In genomic region chr9:89310486-89311345, GRCh38 we compare ENCODE assay signal across 8 cellular contexts. TPM values are rescaled to one million over a fixed set of nuclear protein-coding genes. Genes with fewer than 3 reads are reported as not detected.
DNase-seq lines count a peak whose midpoint lies in the region; ATAC-seq and TF ChIP-seq lines count a peak whose summit lies in the region.

CKS2 (plus strand) TSS chr9:89311195; CDS start chr9:89311293, 98 bp downstream.

- POLR2A ChIA-PET in Panc1 (lab: Charles Lee): no interaction called here

- intact Hi-C loops in Panc1 (cut with micrococcal nuclease; ENCODE audit: unreplicated experiment): no loop called here

- H3K9me3 ChIP-seq in Panc1 (ENCODE audit: control insufficient read depth, insufficient read depth, low read depth, low read length) (no peaks in the 10 kb centered on the region), mucosa of rectum (ENCODE audit: control insufficient read depth in 2 of 2, low read length in 2 of 2) (no peaks in the 10 kb centered on the region)

- H3K27me3 ChIP-seq in Panc1 (ENCODE audit: control insufficient read depth, insufficient read depth, low read length) (no peaks in the 10 kb centered on the region), mucosa of rectum (ENCODE audit: control insufficient read depth in 2 of 2, insufficient read depth in 2 of 2, low read length in 2 of 2) (no peaks in the 10 kb centered on the region)

- peak within 1 kb of the TSS; percentile 99 to 100 for H3K9ac ChIP-seq in mucosa of rectum (ENCODE audit: low read depth in 1 of 2, low read length in 2 of 2)

- H3K9me3 Mint-ChIP-seq in activated T-cell treated with anti-CD3 and anti-CD28 coated beads, Interleukin-2, amount 50 U/mL, for 4 hours: no peaks in the 10 kb centered on the region

- H3K36me3 ChIP-seq in Panc1 (ENCODE audit: control insufficient read depth, insufficient read depth, low read length): peaks cover 29% of the 10 kb centered on the region
- H3K36me3 ChIP-seq in mucosa of rectum (ENCODE audit: control insufficient read depth in 2 of 2, insufficient read depth in 2 of 2, low read length in 2 of 2): no peaks in the 10 kb centered on the region

- peaks cover 25% of the 10 kb centered on the region for H3K4me1 Mint-ChIP-seq in activated T-cell treated with anti-CD3 and anti-CD28 coated beads, Interleukin-2, amount 50 U/mL, for 4 hours (ENCODE audit: low read depth)

- CTCF ChIA-PET in Panc1 (lab: Charles Lee): no interaction called here

- H3K27ac ChIP-seq in Panc1 (ENCODE audit: low read length) (peak within 1 kb of the TSS; percentile 97), mucosa of rectum (ENCODE audit: low read depth in 2 of 2, low read length in 2 of 2) (peak within 1 kb of the TSS; percentile 100)

- DNase-seq in DMS53 (lab: John Stamatoyannopoulos, UW): peak; percentile 99
- peak; percentile 99 for DNase-seq in KG1 (lab: John Stamatoyannopoulos, UW)
- peak; percentile 97 for DNase-seq in Panc1 (ENCODE audit: low read depth, low spot score)
- peak; percentile 100 for DNase-seq in activated T-cell treated with anti-CD3 and anti-CD28 coated beads, Interleukin-2, amount 50 U/mL, for 4 hours
- DNase-seq in erythroblast (lab: John Stamatoyannopoulos, UW): peak; percentile 100
- peak; percentile 100 for DNase-seq in stimulated activated CD8-positive, alpha-beta memory T cell treated with anti-CD3 and anti-CD28 coated beads, Interleukin-4, amount 100 ng/mL, for 48 hours

- TF ChIP-seq POLR2A in erythroblast (IDR thresholded peaks at IDR 0.05; ENCODE audit: low read length): peak; percentile 99

- BruUV-seq in Panc1 (replicated peaks; lab: Mats Ljungman, UMichigan): no TSS peak

- ATAC-seq in GM21723 (IDR thresholded peaks at IDR 0.05; ENCODE audit: unreplicated experiment) (peak; percentile 94), Panc1 (peak; percentile 96)
- ATAC-seq in activated T-cell treated with anti-CD3 and anti-CD28 coated beads, Interleukin-2, amount 50 U/mL, for 4 hours: peak; percentile 91

- no peak for TF ChIP-seq CTCF in Panc1 (IDR thresholded peaks at IDR 0.05)

- H3K4me1 ChIP-seq in Panc1 (ENCODE audit: control insufficient read depth, insufficient read depth, low read length) (peaks cover 10% of the 10 kb centered on the region), mucosa of rectum (ENCODE audit: control insufficient read depth in 2 of 2, insufficient read depth in 2 of 2, low read length in 2 of 2) (peaks cover 10 to 20% of the 10 kb centered on the region in 2 donors)

- peak within 1 kb of the TSS; percentile 80 to 92 for H3K4me3 ChIP-seq in Panc1 (ENCODE audit: low read depth in 2 of 2, low read length in 2 of 2)
- peak within 1 kb of the TSS; percentile 74 to 90 for H3K4me3 ChIP-seq in mucosa of rectum (ENCODE audit: low read length in 2 of 2)

- H3K4me3 Mint-ChIP-seq in activated T-cell treated with anti-CD3 and anti-CD28 coated beads, Interleukin-2, amount 50 U/mL, for 4 hours: peak within 1 kb of the TSS; percentile 94

- peaks cover 8% of the 10 kb centered on the region for H3K36me3 Mint-ChIP-seq in activated T-cell treated with anti-CD3 and anti-CD28 coated beads, Interleukin-2, amount 50 U/mL, for 4 hours (ENCODE audit: insufficient read depth)

- no peaks in the 10 kb centered on the region for H3K27me3 Mint-ChIP-seq in activated T-cell treated with anti-CD3 and anti-CD28 coated beads, Interleukin-2, amount 50 U/mL, for 4 hours (ENCODE audit: low read depth)

- in situ Hi-C loops in Panc1 (cut with HindIII; ENCODE audit: low pct_unique_long_range_greater_than_20kb, low sequenced_read_pairs): no loop called here

RNA-seq across cellular contexts. Expression of gene CKS2, which starts in this region (rescaled TPM):
- 132 TPM for total RNA-seq in Panc1 (2021; ENCODE audit: unreplicated experiment)
- polyA plus RNA-seq in Panc1 (2012; ENCODE audit: insufficient read length): 74.9 TPM
- 100 to 1,000 TPM; 121 to 140 (median 139) TPM for total RNA-seq in activated T-cell treated with anti-CD3 and anti-CD28 coated beads, Interleukin-2, amount 50 U/mL, for 4 hours

Comparison
In these comparisons a context has a peak if more than half of its experiments do, and no peak if none do; other contexts are left out.
1. Peak in every context shown above with its lines: DNase-seq, ATAC-seq, H3K4me3 ChIP-seq and H3K27ac ChIP-seq.